8 cellular contexts compared by ENCODE assay signal in genomic region chr1:27044613-27045091, GRCh38. TPM values are rescaled to one million over a fixed set of nuclear protein-coding genes. Genes with fewer than 3 reads are reported as not detected.
DNase-seq lines count a peak whose midpoint lies in the region; ATAC-seq and TF ChIP-seq lines count a peak whose summit lies in the region.

No MANE protein-coding gene starts in this region.

- H3K4me1 Mint-ChIP-seq in CD4-positive, CD25-positive, alpha-beta regulatory T cell: peaks cover 0 to 20% (median 14%) of the 10 kb centered on the region in 4 donors
- H3K4me1 Mint-ChIP-seq in WTC11: peaks cover 58% of the 10 kb centered on the region

- no peaks in the 10 kb centered on the region for H3K36me3 Mint-ChIP-seq in CD4-positive, CD25-positive, alpha-beta regulatory T cell
- 0 out of 2 replicates have a peak, but pooled peaks cover 2% of the 10 kb centered on the region for H3K36me3 Mint-ChIP-seq in WTC11

- H3K9ac ChIP-seq in mammary epithelial cell (ENCODE audit: insufficient read depth, low read length): no peak overlapping the region

- H3K4me3 Mint-ChIP-seq in CD4-positive, CD25-positive, alpha-beta regulatory T cell: peak overlapping the region in 3 of 4 donors; percentile 53 to 87 (median 78)
- peak overlapping the region; percentile 29 for H3K4me3 Mint-ChIP-seq in WTC11

- 25% methylated on average over 11 of the region's 12 CpGs for WGBS in mammary epithelial cell (ENCODE audit: low coverage, missing lambda C conversion rate)

- peak overlapping the region; percentile 64 for H2AFZ ChIP-seq in mammary epithelial cell (ENCODE audit: low read depth, low read length)

- no peaks in the 10 kb centered on the region for H3K27me3 ChIP-seq in CD4-positive, CD25-positive, alpha-beta regulatory T cell (ENCODE audit: control insufficient read depth, insufficient read depth, low read length)
- H3K27me3 ChIP-seq in HAP-1 (ENCODE audit: low read depth): no peaks in the 10 kb centered on the region
- H3K27me3 ChIP-seq in mammary epithelial cell (ENCODE audit: insufficient read depth, low read length): no peaks in the 10 kb centered on the region
- H3K27me3 ChIP-seq in kidney epithelial cell (ENCODE audit: control insufficient read depth, insufficient read depth, low read length): no peaks in the 10 kb centered on the region

- H3K36me3 ChIP-seq in CD4-positive, CD25-positive, alpha-beta regulatory T cell (ENCODE audit: control insufficient read depth, insufficient read depth, low read length): no peaks in the 10 kb centered on the region
- H3K36me3 ChIP-seq in HAP-1 (replicated peaks): no peaks in the 10 kb centered on the region
- H3K36me3 ChIP-seq in mammary epithelial cell (ENCODE audit: insufficient read depth, low read length): no peaks in the 10 kb centered on the region
- H3K36me3 ChIP-seq in kidney epithelial cell (ENCODE audit: control insufficient read depth, insufficient read depth, low read length): no peaks in the 10 kb centered on the region

- H3K9me3 ChIP-seq in CD4-positive, CD25-positive, alpha-beta regulatory T cell (ENCODE audit: control insufficient read depth in 2 of 2, low read length in 2 of 2): no peaks in the 10 kb centered on the region
- H3K9me3 ChIP-seq in HAP-1 (no peaks in the 10 kb centered on the region), mammary epithelial cell (replicated peaks; ENCODE audit: insufficient read depth, low read length) (no peaks in the 10 kb centered on the region)

- H4K20me1 ChIP-seq in mammary epithelial cell (ENCODE audit: insufficient read depth, low read length): no peaks in the 10 kb centered on the region

- CTCF ChIA-PET in WTC11 (lab: Charles Lee): interaction anchor here (0.5 to 13.1 kb wide), 59 partner anchors 11 to 1652 kb away, joined by 3 to 636 read pairs (median 5); partner anchors contain the start of genes KDF1, MAP3K6, SLC9A1 and TENT5B
- CTCF ChIA-PET in mammary epithelial cell (lab: Charles Lee; ENCODE audit: low non-redundant PET): interaction anchor here (0.5 to 1.3 kb wide), 9 partner anchors 26 to 344 kb away, joined by 3 to 11 read pairs (median 5); no protein-coding TSS in a partner anchor

- peaks cover 9% of the 10 kb centered on the region for H3K27me3 Mint-ChIP-seq in CD4-positive, CD25-positive, alpha-beta regulatory T cell
- no peaks in the 10 kb centered on the region for H3K27me3 Mint-ChIP-seq in WTC11 (ENCODE audit: low read depth)

- POLR2A ChIA-PET in WTC11 (lab: Charles Lee): interaction anchor here (1.0 to 2.3 kb wide), 6 partner anchors 37 to 52 kb away, joined by 3 to 11 read pairs (median 4); partner anchors contain the start of gene TRNP1

- BruUV-seq in mammary epithelial cell (replicated peaks; lab: Mats Ljungman, UMichigan): no TSS peak

- intact Hi-C loops in mammary epithelial cell (cut with micrococcal nuclease): loop anchor here (1.0 to 5.0 kb wide), 11 partner anchors 32 to 563 kb away; partner anchors contain the start of genes SLC9A1 and TENT5B

- peaks cover 18% of the 10 kb centered on the region for H3K4me1 ChIP-seq in CD4-positive, CD25-positive, alpha-beta regulatory T cell (ENCODE audit: control insufficient read depth, insufficient read depth, low read length, poor library complexity, severe bottlenecking)
- H3K4me1 ChIP-seq in HAP-1 (peaks cover 10% of the 10 kb centered on the region; the same call in 1 of the 2 replicates), mammary epithelial cell (ENCODE audit: insufficient read depth, low read length) (peaks cover 4% of the 10 kb centered on the region)

- no peak overlapping the region for H3K4me2 ChIP-seq in mammary epithelial cell (ENCODE audit: insufficient read depth, low read depth, low read length)

- DNase-seq in CD4-positive, CD25-positive, alpha-beta regulatory T cell: peak; percentile 78 to 84 (median 81)
- DNase-seq in HAP-1 (ENCODE audit: low spot score in 2 of 2): peak; percentile 73 to 95
- peak; percentile 75 for DNase-seq in NCI-H2171 (lab: John Stamatoyannopoulos, UW)
- DNase-seq in WTC11 (ENCODE audit: low spot score): peak; percentile 97
- peak; percentile 70 for DNase-seq in mammary epithelial cell
- DNase-seq in kidney epithelial cell (ENCODE audit: low read depth): no peak
- DNase-seq in stimulated activated CD4-positive, alpha-beta T cell treated with anti-CD3 and anti-CD28 coated beads, Interleukin-1b, Interleukin-23, amount 100 ng/mL, for 4 hours (ENCODE audit: low read depth in 2 of 2): peak; percentile 92 to 94

- peak overlapping the region in 2 of 3 donors; percentile 17 to 55 for H3K27ac Mint-ChIP-seq in CD4-positive, CD25-positive, alpha-beta regulatory T cell
- no peak overlapping the region for H3K27ac Mint-ChIP-seq in WTC11

- dilution Hi-C loops in mammary epithelial cell (cut with HindIII; ENCODE audit: low sequenced_read_pairs): loop anchor here (25.0 kb wide), 1 partner anchor 243 kb away; no protein-coding TSS in a partner anchor

- peak; percentile 97 for TF ChIP-seq CTCF in WTC11 (IDR thresholded peaks at IDR 0.05)
- peak; percentile 98 to 99 for TF ChIP-seq CTCF in mammary epithelial cell (conservative IDR thresholded peaks at IDR 0.05 in 1 of 2, IDR thresholded peaks at IDR 0.05 in 1 of 2; ENCODE audit: extremely low read depth in 1 of 2, insufficient read depth in 1 of 2, low read depth in 1 of 2, low read length in 2 of 2)
- peak; percentile 98 for TF ChIP-seq CTCF in kidney epithelial cell (IDR thresholded peaks at IDR 0.05; ENCODE audit: insufficient read depth, low read length, poor library complexity, severe bottlenecking)

- peak overlapping the region; percentile 71 for H3K4me3 ChIP-seq in CD4-positive, CD25-positive, alpha-beta regulatory T cell (ENCODE audit: low read depth, low read length)
- H3K4me3 ChIP-seq in HAP-1 (no peak overlapping the region), mammary epithelial cell (replicated peaks in 1 of 3; ENCODE audit: insufficient read depth in 1 of 3, low read depth in 2 of 3, low read length in 3 of 3) (no peak overlapping the region), kidney epithelial cell (ENCODE audit: low read depth, low read length) (no peak overlapping the region)

- peak; percentile 83 to 87 for ATAC-seq in CD4-positive, CD25-positive, alpha-beta regulatory T cell (ENCODE audit: low read depth in 2 of 2)
- ATAC-seq in WTC11 (peak; percentile 78), HG02885 (IDR thresholded peaks at IDR 0.05; ENCODE audit: poor library complexity, unreplicated experiment) (no peak)

- H3K27ac ChIP-seq in CD4-positive, CD25-positive, alpha-beta regulatory T cell (ENCODE audit: insufficient read depth, low read length, poor library complexity, severe bottlenecking): no peak overlapping the region
- no peak overlapping the region for H3K27ac ChIP-seq in mammary epithelial cell (ENCODE audit: insufficient read depth, low read depth, low read length)

- no peaks in the 10 kb centered on the region for H3K9me3 Mint-ChIP-seq in CD4-positive, CD25-positive, alpha-beta regulatory T cell
- H3K9me3 Mint-ChIP-seq in WTC11: peaks cover 5% of the 10 kb centered on the region; the same call in 1 of the 2 replicates

- in situ Hi-C loops in HAP-1 (cut with MboI; ENCODE audit: low sequenced_read_pairs): loop anchor here (5.0 kb wide), 1 partner anchor 53 kb away; no protein-coding TSS in a partner anchor
- in situ Hi-C loops in mammary epithelial cell (cut with MboI; ENCODE audit: low sequenced_read_pairs in 2 of 2): loop anchor here (5.0 kb wide), 2 partner anchors 48 to 53 kb away; no protein-coding TSS in a partner anchor

- H3K79me2 ChIP-seq in mammary epithelial cell (ENCODE audit: insufficient read depth, low read length): no peaks in the 10 kb centered on the region

TF ChIP-seq in WTC11, 78 proteins besides CTCF, POLR2A, EP300 and RAD21 (continues in another document):
- TF ChIP-seq E2F4 (CRISPR knock-in tag; IDR thresholded peaks at IDR 0.05; ENCODE audit: borderline replicate concordance, low read depth): no peak
- TF ChIP-seq CREM (CRISPR knock-in tag; IDR thresholded peaks at IDR 0.05): no peak
- no peak for TF ChIP-seq FOXP4 (CRISPR knock-in tag; IDR thresholded peaks at IDR 0.05)

RNA-seq across cellular contexts. Expression of gene TENT5B, which starts 32.0 kb away (rescaled TPM):
- total RNA-seq in CD4-positive, CD25-positive, alpha-beta regulatory T cell: not detected
- polyA plus RNA-seq in CD4-positive, CD25-positive, alpha-beta regulatory T cell: not detected
- total RNA-seq in WTC11 (2021) (104 to 124 TPM (median 119 TPM) in 3 replicates), mammary epithelial cell (10 to 100 TPM; 23.4 to 50.7 TPM), kidney epithelial cell (1.9 and 2.2 TPM in 2 replicates)
- polyA plus RNA-seq in mammary epithelial cell: 21.8 TPM
- polyA minus RNA-seq in mammary epithelial cell: 24.1 TPM

RNA-seq across cellular contexts. Expression of gene TRNP1, which starts 51.2 kb away (rescaled TPM):
- not detected for total RNA-seq in CD4-positive, CD25-positive, alpha-beta regulatory T cell
- polyA plus RNA-seq in CD4-positive, CD25-positive, alpha-beta regulatory T cell: not detected
- total RNA-seq in WTC11 (2021) (37.6 to 51.4 TPM (median 49.4 TPM) in 3 replicates), mammary epithelial cell (100 to 1,000 TPM in 1 of 2 donors, 10 to 100 TPM in 1; 99.0 to 142 TPM), kidney epithelial cell (78.0 and 127 TPM in 2 replicates)
- 196 TPM for polyA plus RNA-seq in mammary epithelial cell
- polyA minus RNA-seq in mammary epithelial cell: 75.9 TPM

Comparison
In these comparisons a context has a peak if more than half of its experiments do, and no peak if none do; other contexts are left out.
1. RNA of gene TRNP1, which starts 51.2 kb away (total RNA-seq): 99.0 to 142 TPM in mammary epithelial cell, 78.0 to 127 TPM in kidney epithelial cell and 37.6 to 51.4 TPM in WTC11; not detected in CD4-positive, CD25-positive, alpha-beta regulatory T cell (single experiment); every median in the first group is over 10 times any median in the second.
2. Peak in every context shown above with its lines, with median percentiles within 50 percentile points of each other: CTCF ChIP-seq.